8 cellular contexts compared by ENCODE assay signal in the genomic region with DNA sequence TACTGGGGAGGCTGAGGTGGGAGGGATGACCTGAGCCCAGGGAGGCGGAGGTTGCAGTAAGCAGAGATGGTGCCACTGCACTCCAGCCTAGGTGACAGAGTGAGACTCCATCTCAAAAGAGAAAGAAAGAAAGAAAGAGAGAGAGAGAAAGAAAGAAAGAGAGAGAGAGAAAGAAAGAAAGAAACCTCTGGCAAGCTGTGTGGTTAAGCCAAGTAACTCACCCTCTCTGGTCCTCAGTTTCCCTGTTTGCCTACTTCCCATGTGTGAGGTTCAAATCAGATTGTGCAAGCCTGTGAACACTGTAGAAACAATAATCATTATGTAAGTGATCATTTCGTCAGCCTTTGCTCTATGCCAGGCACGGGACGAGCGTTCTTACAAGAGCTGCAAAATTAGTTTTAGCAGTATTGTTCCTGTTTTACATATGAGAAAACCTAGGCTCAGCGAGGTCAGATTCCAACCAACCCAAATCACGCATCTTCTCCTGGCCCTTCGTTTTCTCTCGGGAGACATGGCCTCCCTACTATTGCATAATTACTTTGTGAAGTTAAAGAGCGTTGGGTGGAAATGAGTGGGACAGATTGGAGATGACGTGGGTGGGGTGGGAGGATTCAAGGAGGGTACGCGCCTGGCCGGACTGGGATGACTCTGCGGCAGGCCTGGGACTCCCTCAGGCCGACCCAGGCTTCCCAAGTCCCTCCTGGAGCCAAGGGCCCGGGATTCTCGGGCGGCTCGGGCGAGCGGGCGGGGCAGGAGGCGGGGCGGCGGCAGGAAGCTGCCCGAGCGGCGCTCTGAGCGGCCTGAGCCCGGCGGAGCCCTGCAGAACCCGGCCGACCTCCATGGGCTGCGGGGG. TPM values are rescaled to one million over a fixed set of nuclear protein-coding genes. Genes with fewer than 3 reads are reported as not detected.
DNase-seq lines count a peak whose midpoint lies in the region; ATAC-seq, FAIRE-seq and TF ChIP-seq lines count a peak whose summit lies in the region.

A gene with protein sequence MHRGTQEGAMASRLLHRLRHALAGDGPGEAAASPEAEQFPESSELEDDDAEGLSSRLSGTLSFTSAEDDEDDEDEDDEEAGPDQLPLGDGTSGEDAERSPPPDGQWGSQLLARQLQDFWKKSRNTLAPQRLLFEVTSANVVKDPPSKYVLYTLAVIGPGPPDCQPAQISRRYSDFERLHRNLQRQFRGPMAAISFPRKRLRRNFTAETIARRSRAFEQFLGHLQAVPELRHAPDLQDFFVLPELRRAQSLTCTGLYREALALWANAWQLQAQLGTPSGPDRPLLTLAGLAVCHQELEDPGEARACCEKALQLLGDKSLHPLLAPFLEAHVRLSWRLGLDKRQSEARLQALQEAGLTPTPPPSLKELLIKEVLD (plus strand): TSS at position 770 of the 853 bp plus-strand sequence. CDS start 121 bp downstream, outside the sequence.

- CTCF ChIA-PET in A673 (lab: Charles Lee) = no interaction called here

- H3K4me1 ChIP-seq in A673 (ENCODE audit: insufficient read depth, low read length, poor library complexity, severe bottlenecking) (peaks cover 8% of the 10 kb centered on the region), lower lobe of right lung (peaks cover 46% of the 10 kb centered on the region)

- H3K36me3 Mint-ChIP-seq in stimulated activated memory B cell treated with anti-CD40 and anti-IgM and Interleukin-4, amounts not matched to agents 10 μg/mL and 1 μg/mL and 100 μg/mL, for 72 hours = no peaks in the 10 kb centered on the region

- POLR2A ChIA-PET in A673 (lab: Charles Lee; ENCODE audit: low non-redundant PET) = interaction anchor here (0.7 kb wide), 1 partner anchor 128 kb away, joined by 8 read pairs; no protein-coding TSS in a partner anchor

- BruUV-seq in A673 (replicated peaks; lab: Mats Ljungman, UMichigan) = no TSS peak

- TF ChIP-seq POLR2A in GM12891 (IDR thresholded peaks at IDR 0.05; ENCODE audit: low read depth, low read length) = no peak

- H3K4me3 ChIP-seq in A673 (ENCODE audit: low read depth, low read length, poor library complexity, severe bottlenecking) (peak within 1 kb of the TSS; percentile 68), lower lobe of right lung (peak within 1 kb of the TSS; percentile 84)

- H3K9me3 ChIP-seq in A673 (ENCODE audit: low read depth, low read length, poor library complexity, severe bottlenecking) = no peaks in the 10 kb centered on the region
- H3K9me3 ChIP-seq in lower lobe of right lung = no peaks in the 10 kb centered on the region

- ATAC-seq in lower lobe of right lung (peak; percentile 91 to 92), GM18498 (IDR thresholded peaks at IDR 0.05; ENCODE audit: unreplicated experiment) (no peak)
- peak; percentile 75 for ATAC-seq in stimulated activated memory B cell treated with anti-CD40 and anti-IgM and Interleukin-4, amounts not matched to agents 10 μg/mL and 1 μg/mL and 100 μg/mL, for 72 hours

- no peaks in the 10 kb centered on the region for H3K36me3 ChIP-seq in A673 (ENCODE audit: insufficient read depth, low read length, poor library complexity, severe bottlenecking)
- H3K36me3 ChIP-seq in lower lobe of right lung = peaks cover 5% of the 10 kb centered on the region

- FAIRE-seq in GM12891 (lab: Jason Lieb, UNC) = no peak

- TF ChIP-seq CTCF in A673 (conservative IDR thresholded peaks at IDR 0.05; ENCODE audit: low read depth, low read length) (no peak), lower lobe of right lung (IDR thresholded peaks at IDR 0.05) (no peak)

- H3K27me3 ChIP-seq in A673 (replicated peaks; ENCODE audit: insufficient read depth, low read depth, low read length, poor library complexity) = no peaks in the 10 kb centered on the region
- no peaks in the 10 kb centered on the region for H3K27me3 ChIP-seq in lower lobe of right lung (ENCODE audit: low read depth)

- H3K4me3 Mint-ChIP-seq in stimulated activated memory B cell treated with anti-CD40 and anti-IgM and Interleukin-4, amounts not matched to agents 10 μg/mL and 1 μg/mL and 100 μg/mL, for 72 hours = peak within 1 kb of the TSS; percentile 79

- intact Hi-C loops in A673 (cut with micrococcal nuclease; ENCODE audit: unreplicated experiment) (no loop called here), lower lobe of right lung (cut with DNase I) (no loop called here)

- H3K27ac ChIP-seq in A673 (ENCODE audit: low read depth, low read length, poor library complexity, severe bottlenecking) = peak within 1 kb of the TSS; percentile 78
- peak within 1 kb of the TSS; percentile 95 for H3K27ac ChIP-seq in lower lobe of right lung

- peak; percentile 67 for DNase-seq in A673 (ENCODE audit: low spot score)
- DNase-seq in GM12891 (ENCODE audit: insufficient read length, low spot score) = peak; percentile 67
- DNase-seq in NCI-H146 treated with DMSO at 0.1 percent for 48 hours (lab: John Stamatoyannopoulos, UW; ENCODE audit: unreplicated experiment) = peak; percentile 66
- DNase-seq in activated CD4-positive, alpha-beta T cell treated with anti-CD3 and anti-CD28 coated beads, Interleukin-2, amount 50 U/mL, for 48 hours = peak; percentile 29 to 41
- DNase-seq in lower lobe of right lung = peak; percentile 82

- H3K9me3 Mint-ChIP-seq in stimulated activated memory B cell treated with anti-CD40 and anti-IgM and Interleukin-4, amounts not matched to agents 10 μg/mL and 1 μg/mL and 100 μg/mL, for 72 hours = no peaks in the 10 kb centered on the region

- H3K27me3 Mint-ChIP-seq in stimulated activated memory B cell treated with anti-CD40 and anti-IgM and Interleukin-4, amounts not matched to agents 10 μg/mL and 1 μg/mL and 100 μg/mL, for 72 hours = no peaks in the 10 kb centered on the region

- in situ Hi-C loops in endometrial microvascular endothelial cells (cut with HindIII; ENCODE audit: inconsistent ontology term, low pct_unique_long_range_greater_than_20kb, low sequenced_read_pairs) = no loop called here

- peak within 1 kb of the TSS; percentile 69 for H3K27ac Mint-ChIP-seq in stimulated activated memory B cell treated with anti-CD40 and anti-IgM and Interleukin-4, amounts not matched to agents 10 μg/mL and 1 μg/mL and 100 μg/mL, for 72 hours

- H3K4me1 Mint-ChIP-seq in stimulated activated memory B cell treated with anti-CD40 and anti-IgM and Interleukin-4, amounts not matched to agents 10 μg/mL and 1 μg/mL and 100 μg/mL, for 72 hours = peaks cover 10% of the 10 kb centered on the region

TF ChIP-seq in GM12891, 5 proteins besides CTCF, POLR2A, EP300 and RAD21:
- no peak for TF ChIP-seq POLR2AphosphoS5 (IDR thresholded peaks at IDR 0.05; ENCODE audit: low read depth, low read length)
- no peak for TF ChIP-seq TAF1 (IDR thresholded peaks at IDR 0.05; ENCODE audit: low read depth, low read length)
- no peak for TF ChIP-seq SPI1 (IDR thresholded peaks at IDR 0.05; ENCODE audit: low read depth, low read length)
- no peak for TF ChIP-seq POU2F2 (IDR thresholded peaks at IDR 0.05; ENCODE audit: low read depth, low read length)
- no peak for TF ChIP-seq PAX5 (IDR thresholded peaks at IDR 0.05; ENCODE audit: insufficient read depth, low read length, severe bottlenecking)

RNA-seq across cellular contexts. Expression of the gene that starts here (rescaled TPM):
- 3.1 and 7.3 TPM in 2 replicates for total RNA-seq in A673 (2021)
- polyA plus RNA-seq in GM12891 (2012; ENCODE audit: low read depth, missing spikeins) = 1.4 TPM
- 13.4 TPM for total RNA-seq in endometrial microvascular endothelial cells (ENCODE audit: inconsistent ontology term)
- total RNA-seq in lower lobe of right lung = 24.1 TPM
